ENCODE assay signal across 9 cellular contexts in the genomic region with DNA sequence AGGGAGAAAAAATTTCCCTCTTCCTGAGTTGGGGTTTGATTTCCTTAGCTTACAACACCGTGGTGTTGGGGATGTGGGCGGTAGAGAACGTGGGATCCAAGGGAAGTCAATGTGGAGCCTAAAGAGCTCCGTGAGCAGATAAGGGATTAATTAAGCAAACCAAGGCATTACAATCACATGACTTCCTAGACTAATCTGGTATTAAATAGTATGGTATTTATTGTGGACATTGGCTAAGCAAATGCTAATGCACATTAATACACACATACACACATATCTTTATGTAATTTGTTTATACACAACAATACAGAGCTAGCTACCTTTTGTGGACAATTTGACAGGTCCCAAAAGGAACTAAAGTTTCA. TPM values are rescaled to one million over a fixed set of nuclear protein-coding genes. Genes with fewer than 3 reads are reported as not detected.
DNase-seq lines count a peak whose midpoint lies in the region; ATAC-seq, FAIRE-seq and TF ChIP-seq lines count a peak whose summit lies in the region.
"Had no signal": no experiment of that assay in that cellular context is flagged by ENCODE, and none has a peak within 500 bp of the region (broad histone marks: within the 10 kb centered on the region; RNA-seq: fewer than 3 reads in every experiment).

No MANE protein-coding gene starts in this region.

- H3K9me3 Mint-ChIP-seq in CD8-positive, alpha-beta memory T cell, result no peaks in the 10 kb centered on the region

- no peaks in the 10 kb centered on the region for H3K27me3 ChIP-seq in CD8-positive, alpha-beta memory T cell (ENCODE audit: insufficient read depth, low read length, poor library complexity, severe bottlenecking)
- no peaks in the 10 kb centered on the region for H3K27me3 ChIP-seq in H1 (replicated peaks in 1 of 4; ENCODE audit: control insufficient read depth in 3 of 4, extremely low read depth in 1 of 4, insufficient read depth in 3 of 4, low read length in 3 of 4)
- H3K27me3 ChIP-seq in osteoblast (ENCODE audit: insufficient read depth, low read length), result no peaks in the 10 kb centered on the region

- no peak overlapping the region for H3K23ac ChIP-seq in H1 (ENCODE audit: insufficient read length)

- peaks cover 0 to 2% of the 10 kb centered on the region in 2 donors for H3K27me3 Mint-ChIP-seq in CD8-positive, alpha-beta memory T cell

- POLR2A ChIA-PET in CD8-positive, alpha-beta memory T cell (lab: Charles Lee), result interaction anchor here (0.7 to 2.2 kb wide), 15 partner anchors 31 to 407 kb away, joined by 3 to 16 read pairs (median 4); a partner anchor contains a TSS
- POLR2A ChIA-PET in H1 (lab: Charles Lee; ENCODE audit: partially characterized antibody), result interaction anchor here (0.7 to 9.8 kb wide), 34 partner anchors 9 to 1298 kb away, joined by 3 to 203 read pairs (median 8); a partner anchor contains a TSS

- no peak for TF ChIP-seq POLR2A in H1 (IDR thresholded peaks at IDR 0.05; ENCODE audit: control extremely low read depth in 1 of 2, low read depth in 2 of 2, low read length in 2 of 2)

- ATAC-seq in HG02973 (IDR thresholded peaks at IDR 0.05; ENCODE audit: unreplicated experiment) (no peak), HG03432 (IDR thresholded peaks at IDR 0.05; ENCODE audit: unreplicated experiment) (no peak), GM21529 (IDR thresholded peaks at IDR 0.05; ENCODE audit: unreplicated experiment) (no peak)

- H3K4me1 Mint-ChIP-seq in CD8-positive, alpha-beta memory T cell, result peaks cover 42 to 55% (median 53%) of the 10 kb centered on the region in 3 donors

- 0 out of 2 replicates have a peak overlapping the region, but pooled peaks have one; percentile 94 for H3K18ac ChIP-seq in H1 (ENCODE audit: extremely low read depth, low read length)

- no peak for TF ChIP-seq RAD21 in H1 (IDR thresholded peaks at IDR 0.05 in 1 of 2, conservative IDR thresholded peaks at IDR 0.05 in 1 of 2; ENCODE audit: low read depth in 2 of 2, low read length in 2 of 2)

- H3K27ac Mint-ChIP-seq in CD8-positive, alpha-beta memory T cell, result peak overlapping the region; percentile 99 to 100 (median 100)

- H3K36me3 ChIP-seq in CD8-positive, alpha-beta memory T cell (ENCODE audit: insufficient read depth, low read length), result no peaks in the 10 kb centered on the region
- H3K36me3 ChIP-seq in H1 (ENCODE audit: control insufficient read depth in 2 of 4, insufficient read depth in 4 of 4, low read length in 3 of 4) (peaks cover 0 to 4% (median 2%) of the 10 kb centered on the region in 4 experiments; a peak in 2 of 8 replicates), osteoblast (ENCODE audit: insufficient read depth, low read length) (peaks cover 6% of the 10 kb centered on the region)

- no peak for FAIRE-seq in H1 (lab: Jason Lieb, UNC)
- FAIRE-seq: colon had no signal

- peaks cover 9% of the 10 kb centered on the region for H3K79me1 ChIP-seq in H1 (ENCODE audit: low read depth, low read length)

- 62% methylated on average over 4 of the region's 4 CpGs; no CpG with 5 or more reads in 1 of the 2 experiments for WGBS in H1 (ENCODE audit: extremely low coverage in 1 of 2, insufficient coverage in 1 of 2, insufficient read length in 1 of 2, insufficient replicate concordance in 2 of 2, low coverage in 1 of 2, low lambda C conversion rate in 2 of 2, missing lambda C conversion rate in 1 of 2), 2 experiments

- 0 out of 2 replicates have a peak overlapping the region, but pooled peaks have one; percentile 77 for H2BK12ac ChIP-seq in H1 (ENCODE audit: low read depth, low read length)

- no peak overlapping the region for H2BK20ac ChIP-seq in H1 (ENCODE audit: low read length)

- peak overlapping the region; percentile 89 for H2BK5ac ChIP-seq in H1 (ENCODE audit: low read depth, low read length)

- H2BK15ac ChIP-seq in H1 (ENCODE audit: low read length), result no peak overlapping the region

- no peak overlapping the region for H2AK5ac ChIP-seq in H1 (ENCODE audit: low read depth, low read length)

- H2BK120ac ChIP-seq in H1 (replicated peaks; ENCODE audit: low read depth, low read length), result no peak overlapping the region

- H3K4me1 ChIP-seq in CD8-positive, alpha-beta memory T cell (ENCODE audit: insufficient read depth, low read length), result peaks cover 34% of the 10 kb centered on the region
- H3K4me1 ChIP-seq in H1 (replicated peaks in 1 of 4; ENCODE audit: control insufficient read depth in 3 of 4, insufficient read depth in 4 of 4, low read length in 3 of 4), result peaks cover 3 to 13% (median 6%) of the 10 kb centered on the region in 4 experiments; a peak in 6 of 7 replicates
- H3K4me1 ChIP-seq in osteoblast (ENCODE audit: insufficient read depth, low read length), result peaks cover 32% of the 10 kb centered on the region

- DNase-seq in CD8-positive, alpha-beta memory T cell, result no peak
- DNase-seq in NCI-H82 treated with DMSO at 0.1 percent for 48 hours (lab: John Stamatoyannopoulos, UW; ENCODE audit: unreplicated experiment) (peak; percentile 62), H1 (ENCODE audit: low read depth in 1 of 2, low spot score in 2 of 2) (no peak), osteoblast (ENCODE audit: insufficient read length, low spot score, missing footprints) (peak; percentile 58), activated gamma-delta T cell treated with Interleukin-2 at 50 U/mL for 16 hours (no peak)

- H3K9me3 ChIP-seq in CD8-positive, alpha-beta memory T cell (ENCODE audit: low read length), result no peaks in the 10 kb centered on the region
- no peaks in the 10 kb centered on the region for H3K9me3 ChIP-seq in H1 (ENCODE audit: insufficient read depth in 2 of 2, low read depth in 1 of 2, low read length in 1 of 2)
- H3K9me3 ChIP-seq in osteoblast (ENCODE audit: low read depth, low read length), result no peaks in the 10 kb centered on the region

- H4K20me1 ChIP-seq in H1 (replicated peaks in 1 of 2; ENCODE audit: control insufficient read depth in 1 of 2, insufficient read depth in 2 of 2, low read length in 2 of 2) (peaks cover 0 to 3% of the 10 kb centered on the region in 2 experiments), osteoblast (ENCODE audit: insufficient read depth, low read length) (peaks cover 3% of the 10 kb centered on the region)

- H3K4me3 ChIP-seq in CD8-positive, alpha-beta memory T cell (ENCODE audit: low read length), result peak overlapping the region; percentile 89
- H3K4me3 ChIP-seq in H1 (ENCODE audit: extremely low read depth in 1 of 4, insufficient read depth in 2 of 4, low read depth in 3 of 4, low read length in 4 of 4) (peak overlapping the region; percentile 67 to 94 (median 86)), osteoblast (ENCODE audit: insufficient read depth, low read length) (peak overlapping the region; percentile 86)

- no peak overlapping the region for H3K56ac ChIP-seq in H1 (replicated peaks; ENCODE audit: insufficient read length, low read depth, low read length)

- H3K14ac ChIP-seq in H1 (ENCODE audit: insufficient read length), result no peak overlapping the region

- peak overlapping the region; percentile 28 for H3K4ac ChIP-seq in H1 (replicated peaks; ENCODE audit: insufficient read length, low read depth, low read length)

- H3K79me2 ChIP-seq in H1 (ENCODE audit: control insufficient read depth in 1 of 2, insufficient read depth in 2 of 2, low read length in 2 of 2), result peaks cover 0 to 23% of the 10 kb centered on the region in 2 experiments; a peak in 2 of 4 replicates
- H3K79me2 ChIP-seq in osteoblast (ENCODE audit: insufficient read depth, low read length), result peaks cover 34% of the 10 kb centered on the region

- H3K23me2 ChIP-seq in H1 (ENCODE audit: low read depth, low read length), result peaks cover 22% of the 10 kb centered on the region

- H3K9ac ChIP-seq in H1 (replicated peaks in 1 of 4; ENCODE audit: extremely low read depth in 1 of 4, low read depth in 3 of 4, low read length in 3 of 4), result peak overlapping the region in 3 of 4 experiments; percentile 66 to 85 (median 76); a peak in 4 of 7 replicates

- peak overlapping the region; percentile 85 to 100 for H3K4me2 ChIP-seq in H1 (ENCODE audit: insufficient read depth in 1 of 2, low read depth in 2 of 2, low read length in 2 of 2)
- H3K4me2 ChIP-seq in osteoblast (ENCODE audit: insufficient read depth, low read length), result peak overlapping the region; percentile 100

- peak overlapping the region; percentile 96 for H3K27ac ChIP-seq in CD8-positive, alpha-beta memory T cell (ENCODE audit: low read depth, low read length)
- H3K27ac ChIP-seq in H1 (ENCODE audit: low read depth, low read length) (peak overlapping the region; percentile 86), osteoblast (ENCODE audit: low read depth, low read length) (peak overlapping the region; percentile 96)

- H2AFZ ChIP-seq in H1 (ENCODE audit: low read length) (no peak overlapping the region), osteoblast (ENCODE audit: low read length) (peak overlapping the region; percentile 63)

- no peak for TF ChIP-seq EP300 in H1 (IDR thresholded peaks at IDR 0.05; ENCODE audit: borderline replicate concordance in 1 of 2, low read depth in 2 of 2, low read length in 2 of 2)

- peak overlapping the region; percentile 89 to 99 (median 97) for H3K4me3 Mint-ChIP-seq in CD8-positive, alpha-beta memory T cell

- CTCF ChIA-PET in CD8-positive, alpha-beta memory T cell (lab: Charles Lee), result interaction anchor here (0.7 to 3.1 kb wide), 21 partner anchors 9 to 246 kb away, joined by 3 to 42 read pairs (median 4); a partner anchor contains a TSS
- CTCF ChIA-PET in H1 (lab: Charles Lee; ENCODE audit: partially characterized antibody), result interaction anchor here (0.7 to 4.2 kb wide), 31 partner anchors 9 to 414 kb away, joined by 3 to 89 read pairs (median 6); a partner anchor contains a TSS

- TF ChIP-seq CTCF in H1 (IDR thresholded peaks at IDR 0.05; ENCODE audit: control extremely low read depth in 1 of 3, insufficient read depth in 1 of 3, low read depth in 1 of 3, low read length in 3 of 3) (no peak), osteoblast (IDR thresholded peaks at IDR 0.05; ENCODE audit: extremely low read depth, low read depth, low read length) (no peak)

- H4K5ac ChIP-seq in H1 (ENCODE audit: insufficient read length, low read depth, low read length), result peak overlapping the region; percentile 1

- H3K36me3 Mint-ChIP-seq in CD8-positive, alpha-beta memory T cell, result peaks cover 0 to 23% (median 0%) of the 10 kb centered on the region in 3 donors

- H4K91ac ChIP-seq in H1 (replicated peaks; ENCODE audit: insufficient read length, low read length), result no peak overlapping the region

- no peak overlapping the region for H4K8ac ChIP-seq in H1 (ENCODE audit: extremely low read depth, insufficient read depth, low read length)

RNA-seq across cellular contexts. Expression of a gene that starts 0.8 kb away (rescaled TPM):
- 10 to 100 TPM; 41.2 to 42.3 TPM for total RNA-seq in CD8-positive, alpha-beta memory T cell
- 47.4 TPM for polyA plus RNA-seq in CD8-positive, alpha-beta memory T cell
- total RNA-seq in H1 (2021; fragmentation: NEBNext Ultra II Directional; extraction: Animal tissue kit (Norgen Biotek cat#: 25700)), result 55.0 and 55.5 TPM in 2 replicates
- 98.6 and 127 TPM in 2 replicates for polyA plus RNA-seq in H1 (2011; rRNA removed)
- polyA plus RNA-seq in H1 (2011; cell fraction: cytosol; rRNA removed), result 95.6 TPM
- 124 TPM for polyA plus RNA-seq in H1 (2011; cell fraction: nucleus; rRNA removed)
- polyA plus RNA-seq in H1 (2012, experiment 1 of 2), result 48.0 to 59.3 TPM (median 52.6 TPM) in 4 replicates
- 50.1 TPM for polyA plus RNA-seq in H1 (2012, experiment 2 of 2)
- 36.2 TPM for polyA plus RNA-seq in H1 (2013, experiment 1 of 2)
- 36.3 TPM for polyA plus RNA-seq in H1 (2013, experiment 2 of 2)
- polyA minus RNA-seq in H1 (2011; rRNA and poly(A)+ RNA removed), result 296 and 367 TPM in 2 replicates
- 92.4 TPM for polyA minus RNA-seq in H1 (2011; cell fraction: cytosol; rRNA and poly(A)+ RNA removed)
- polyA minus RNA-seq in H1 (2011; cell fraction: nucleus; rRNA and poly(A)+ RNA removed), result 94.9 TPM
- 155 and 159 TPM in 2 replicates for total RNA-seq in osteoblast

RNA-seq across cellular contexts. Expression of a gene that starts 1.6 kb away (rescaled TPM):
- 100 to 1,000 TPM; 102 to 104 TPM for total RNA-seq in CD8-positive, alpha-beta memory T cell
- polyA plus RNA-seq in CD8-positive, alpha-beta memory T cell, result 4.6 TPM
- total RNA-seq in H1 (2021; fragmentation: NEBNext Ultra II Directional; extraction: Animal tissue kit (Norgen Biotek cat#: 25700)), result 56.1 and 58.1 TPM in 2 replicates
- polyA plus RNA-seq in H1 (2011; rRNA removed), result 59.8 and 67.5 TPM in 2 replicates
- polyA plus RNA-seq in H1 (2011; cell fraction: cytosol; rRNA removed), result 71.4 TPM
- polyA plus RNA-seq in H1 (2011; cell fraction: nucleus; rRNA removed), result 29.7 TPM
- 58.0 to 64.0 TPM (median 61.5 TPM) in 4 replicates for polyA plus RNA-seq in H1 (2012, experiment 1 of 2)
- 60.6 TPM for polyA plus RNA-seq in H1 (2012, experiment 2 of 2)
- polyA plus RNA-seq in H1 (2013, experiment 1 of 2), result 31.7 TPM
- 32.1 TPM for polyA plus RNA-seq in H1 (2013, experiment 2 of 2)
- 34.2 and 41.0 TPM in 2 replicates for polyA minus RNA-seq in H1 (2011; rRNA and poly(A)+ RNA removed)
- 17.3 TPM for polyA minus RNA-seq in H1 (2011; cell fraction: cytosol; rRNA and poly(A)+ RNA removed)
- polyA minus RNA-seq in H1 (2011; cell fraction: nucleus; rRNA and poly(A)+ RNA removed), result 9.0 TPM
- total RNA-seq in osteoblast, result 26.8 and 27.4 TPM in 2 replicates

RNA-seq across cellular contexts. Expression of a gene that starts 7.3 kb away (rescaled TPM):
- total RNA-seq in CD8-positive, alpha-beta memory T cell, result under 1 TPM; 0.35 to 0.62 TPM
- polyA plus RNA-seq in CD8-positive, alpha-beta memory T cell, result not detected
- 0.25 TPM in 1 of 2 replicates, not detected in the other for total RNA-seq in H1 (2021; fragmentation: NEBNext Ultra II Directional; extraction: Animal tissue kit (Norgen Biotek cat#: 25700))
- polyA plus RNA-seq in H1 (2011; rRNA removed), result 0.27 and 0.75 TPM in 2 replicates
- 0.48 TPM for polyA plus RNA-seq in H1 (2011; cell fraction: cytosol; rRNA removed)
- polyA plus RNA-seq in H1 (2011; cell fraction: nucleus; rRNA removed), result 2.7 TPM
- polyA plus RNA-seq in H1 (2012, experiment 1 of 2), result 0.27 to 0.88 TPM (median 0.51 TPM) in 3 of 4 replicates, not detected in the other
- 0.24 TPM for polyA plus RNA-seq in H1 (2012, experiment 2 of 2)
- polyA plus RNA-seq in H1 (2013, experiment 1 of 2), result 0.04 TPM
- 0.09 TPM for polyA plus RNA-seq in H1 (2013, experiment 2 of 2)
- polyA minus RNA-seq in H1 (2011; rRNA and poly(A)+ RNA removed), result 0.47 TPM in 1 of 2 replicates, not detected in the other
- polyA minus RNA-seq in H1 (2011; cell fraction: cytosol; rRNA and poly(A)+ RNA removed), result not detected
- polyA minus RNA-seq in H1 (2011; cell fraction: nucleus; rRNA and poly(A)+ RNA removed), result not detected
- total RNA-seq in osteoblast, result not detected in 2 replicates

RNA-seq across cellular contexts. Expression of a gene that starts 33.2 kb away (rescaled TPM):
- 100 to 1,000 TPM; 107 to 118 TPM for total RNA-seq in CD8-positive, alpha-beta memory T cell
- 92.4 TPM for polyA plus RNA-seq in CD8-positive, alpha-beta memory T cell
- total RNA-seq in H1 (2021; fragmentation: NEBNext Ultra II Directional; extraction: Animal tissue kit (Norgen Biotek cat#: 25700)), result 66.3 and 78.5 TPM in 2 replicates
- 33.9 and 40.5 TPM in 2 replicates for polyA plus RNA-seq in H1 (2011; rRNA removed)
- polyA plus RNA-seq in H1 (2011; cell fraction: cytosol; rRNA removed), result 51.0 TPM
- polyA plus RNA-seq in H1 (2011; cell fraction: nucleus; rRNA removed), result 228 TPM
- polyA plus RNA-seq in H1 (2012, experiment 1 of 2), result 57.2 to 72.0 TPM (median 67.2 TPM) in 4 replicates
- 14.3 TPM for polyA plus RNA-seq in H1 (2012, experiment 2 of 2)
- 52.9 TPM for polyA plus RNA-seq in H1 (2013, experiment 1 of 2)
- polyA plus RNA-seq in H1 (2013, experiment 2 of 2), result 49.6 TPM
- polyA minus RNA-seq in H1 (2011; rRNA and poly(A)+ RNA removed), result 78.3 and 80.3 TPM in 2 replicates
- 28.9 TPM for polyA minus RNA-seq in H1 (2011; cell fraction: cytosol; rRNA and poly(A)+ RNA removed)
- 139 TPM for polyA minus RNA-seq in H1 (2011; cell fraction: nucleus; rRNA and poly(A)+ RNA removed)
- 65.9 and 70.4 TPM in 2 replicates for total RNA-seq in osteoblast

RNA-seq across cellular contexts. Expression of a gene that starts 35.7 kb away (rescaled TPM):
- 10 to 100 TPM; 67.0 to 69.9 TPM for total RNA-seq in CD8-positive, alpha-beta memory T cell
- polyA plus RNA-seq in CD8-positive, alpha-beta memory T cell, result 16.1 TPM
- 34.1 and 36.3 TPM in 2 replicates for total RNA-seq in H1 (2021; fragmentation: NEBNext Ultra II Directional; extraction: Animal tissue kit (Norgen Biotek cat#: 25700))
- polyA plus RNA-seq in H1 (2011; rRNA removed), result 14.0 and 20.7 TPM in 2 replicates
- 14.1 TPM for polyA plus RNA-seq in H1 (2011; cell fraction: cytosol; rRNA removed)
- polyA plus RNA-seq in H1 (2011; cell fraction: nucleus; rRNA removed), result 74.8 TPM
- polyA plus RNA-seq in H1 (2012, experiment 1 of 2), result 19.5 to 26.6 TPM (median 22.1 TPM) in 4 replicates
- 14.4 TPM for polyA plus RNA-seq in H1 (2012, experiment 2 of 2)
- polyA plus RNA-seq in H1 (2013, experiment 1 of 2), result 15.3 TPM
- 14.7 TPM for polyA plus RNA-seq in H1 (2013, experiment 2 of 2)
- polyA minus RNA-seq in H1 (2011; rRNA and poly(A)+ RNA removed), result 20.7 and 30.8 TPM in 2 replicates
- 14.5 TPM for polyA minus RNA-seq in H1 (2011; cell fraction: cytosol; rRNA and poly(A)+ RNA removed)
- 20.3 TPM for polyA minus RNA-seq in H1 (2011; cell fraction: nucleus; rRNA and poly(A)+ RNA removed)
- 17.7 and 18.8 TPM in 2 replicates for total RNA-seq in osteoblast

Comparison
In these comparisons a context has a peak if more than half of its experiments do, and no peak if none do; other contexts are left out.
1. DNase-seq: peak in NCI-H82 treated with DMSO at 0.1 percent for 48 hours (single experiment) and osteoblast (single experiment); none in CD8-positive, alpha-beta memory T cell (0 of 5), H1 (0 of 2) and activated gamma-delta T cell treated with Interleukin-2 at 50 U/mL for 16 hours (single experiment).
2. Peak in every context shown above with its lines, with median percentiles within 50 percentile points of each other: H3K27ac ChIP-seq and H3K4me3 ChIP-seq.